17 cellular contexts compared by ENCODE assay signal in genomic region chr6:107931894-107932293, GRCh38.
"Had no signal": no experiment of that assay in that cellular context is flagged by ENCODE, and none has a peak within 500 bp of the region (broad histone marks: within the 10 kb centered on the region; RNA-seq: fewer than 3 reads in every experiment).

No MANE protein-coding gene starts in this region.

- H3K4me3 ChIP-seq: left ventricle myocardium inferior, prostate gland, spleen, thoracic aorta, upper lobe of right lung had no signal

- DNase-seq: activated CD8-positive, alpha-beta memory T cell treated with anti-CD3 and anti-CD28 coated beads, Interleukin-2, amount 50 U/mL, for 48 hours; activated naive CD4-positive, alpha-beta T cell treated with Interleukin-2 at 50 U/mL for 16 hours; activated naive CD8-positive, alpha-beta T cell treated with anti-CD3 and anti-CD28 coated beads for 36 hours; activated T-cell treated with anti-CD3 and anti-CD28 coated beads, Interleukin-2, amount 50 U/mL, for 4 hours; effector memory CD8-positive, alpha-beta T cell; hippocampal formation; kidney glomerular epithelial cell; left ventricle myocardium inferior; naive thymus-derived CD4-positive, alpha-beta T cell; spleen; stimulated activated CD4-positive, alpha-beta T cell treated with anti-CD3 and anti-CD28 coated beads, Interleukin-4, amount 100 ng/mL, for 1 hour; stimulated activated naive CD4-positive, alpha-beta T cell treated with Interleukin-2 at 50 U/mL for 16 hours; T-helper 9 cell; upper lobe of right lung had no signal

- ATAC-seq: activated T-cell treated with anti-CD3 and anti-CD28 coated beads, Interleukin-2, amount 50 U/mL, for 4 hours; effector memory CD8-positive, alpha-beta T cell; esophagus mucosa; naive thymus-derived CD4-positive, alpha-beta T cell; upper lobe of right lung had no signal

- H3K36me3 ChIP-seq: prostate gland, thoracic aorta had no signal

- H3K27me3 ChIP-seq: spleen, upper lobe of right lung had no signal

- H3K9me3 ChIP-seq: prostate gland, upper lobe of right lung had no signal

- H3K27ac ChIP-seq: left ventricle myocardium inferior, prostate gland, spleen, thoracic aorta, upper lobe of right lung had no signal

- H3K4me1 ChIP-seq: prostate gland, upper lobe of right lung had no signal
